ENCODE assay signal across 8 cellular contexts in the genomic region with DNA sequence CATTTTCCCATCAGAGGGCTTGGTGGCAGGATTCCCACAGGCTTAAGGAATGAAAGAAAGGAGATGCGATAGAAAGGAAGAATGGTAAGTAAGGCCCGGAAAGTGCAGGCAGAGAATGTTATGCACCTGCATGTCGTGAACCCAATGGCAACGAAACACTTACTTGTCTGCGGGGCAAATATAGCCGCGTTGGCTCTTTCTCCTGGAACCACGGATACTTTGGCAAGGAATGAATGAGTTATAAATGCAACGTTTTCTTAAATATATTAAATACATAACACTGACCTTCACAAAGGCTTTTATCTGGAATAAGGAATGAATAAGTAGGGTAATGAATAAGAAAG.
DNase-seq lines count a peak whose midpoint lies in the region; ATAC-seq and TF ChIP-seq lines count a peak whose summit lies in the region.

No MANE protein-coding gene starts in this region.

- no peak for ATAC-seq in naive thymus-derived CD4-positive, alpha-beta T cell
- ATAC-seq in GM18873 (IDR thresholded peaks at IDR 0.05; ENCODE audit: low FRiP score, unreplicated experiment) (no peak), GM19035 (IDR thresholded peaks at IDR 0.05; ENCODE audit: unreplicated experiment) (no peak), GM21825 (IDR thresholded peaks at IDR 0.05; ENCODE audit: unreplicated experiment) (no peak)

- DNase-seq in AG04450 (ENCODE audit: low read depth, low spot score), result no peak
- no peak for DNase-seq in choroid plexus epithelial cell (ENCODE audit: low read depth)
- DNase-seq in naive thymus-derived CD4-positive, alpha-beta T cell, result no peak
- no peak for DNase-seq in NCI-H2081 (lab: John Stamatoyannopoulos, UW)

- H3K4me3 Mint-ChIP-seq in IgD-negative memory B cell, result peak overlapping the region; percentile 64 to 93 (median 76)
- peak overlapping the region; percentile 70 to 82 (median 80) for H3K4me3 Mint-ChIP-seq in naive thymus-derived CD4-positive, alpha-beta T cell

- H3K27ac ChIP-seq in AG04450 (ENCODE audit: low read depth, low read length), result no peak overlapping the region
- H3K27ac ChIP-seq in naive thymus-derived CD4-positive, alpha-beta T cell (ENCODE audit: low read depth, low read length), result peak overlapping the region; percentile 39

- intact Hi-C loops in naive thymus-derived CD4-positive, alpha-beta T cell (cut with micrococcal nuclease), result loop anchor here (1.0 to 5.0 kb wide), 8 partner anchors 43 to 1048 kb away; partner anchors contain the start of gene SLC7A1 (in 1 of the 2)

- peaks cover 0 to 1% (median 0%) of the 10 kb centered on the region in 3 donors for H3K9me3 Mint-ChIP-seq in IgD-negative memory B cell
- H3K9me3 Mint-ChIP-seq in naive thymus-derived CD4-positive, alpha-beta T cell, result no peaks in the 10 kb centered on the region

- no peak for TF ChIP-seq CTCF in AG04450 (IDR thresholded peaks at IDR 0.05; ENCODE audit: low read depth, low read length)
- no peak for TF ChIP-seq CTCF in choroid plexus epithelial cell (conservative IDR thresholded peaks at IDR 0.05; ENCODE audit: low read depth, low read length)

- POLR2A ChIA-PET in AG04450 (lab: Yijun Ruan, JAX), result interaction anchor here (1.5 kb wide), 1 partner anchor 265 kb away, joined by 7 read pairs; the partner anchor contains the start of gene UBL3
- POLR2A ChIA-PET in naive thymus-derived CD4-positive, alpha-beta T cell (lab: Charles Lee), result interaction anchor here (0.5 to 6.8 kb wide), 8 partner anchors 179 to 431 kb away, joined by 3 to 51 read pairs (median 5); partner anchors contain the start of gene UBL3

- H3K27me3 Mint-ChIP-seq in IgD-negative memory B cell, result peaks cover 4% of the 10 kb centered on the region
- peaks cover 0 to 11% (median 0%) of the 10 kb centered on the region in 5 donors for H3K27me3 Mint-ChIP-seq in naive thymus-derived CD4-positive, alpha-beta T cell

- no peaks in the 10 kb centered on the region for H3K36me3 ChIP-seq in naive thymus-derived CD4-positive, alpha-beta T cell (ENCODE audit: control insufficient read depth in 2 of 3, insufficient read depth in 3 of 3, low read length in 3 of 3)

- peaks cover 5% of the 10 kb centered on the region for H3K27me3 ChIP-seq in AG04450 (ENCODE audit: control insufficient read depth, insufficient read depth, low read length)
- H3K27me3 ChIP-seq in naive thymus-derived CD4-positive, alpha-beta T cell (ENCODE audit: control insufficient read depth in 2 of 2, insufficient read depth in 2 of 2, low read length in 2 of 2), result no peaks in the 10 kb centered on the region

- H3K4me1 Mint-ChIP-seq in IgD-negative memory B cell, result peaks cover 12 to 26% (median 12%) of the 10 kb centered on the region in 3 donors
- H3K4me1 Mint-ChIP-seq in naive thymus-derived CD4-positive, alpha-beta T cell, result peaks cover 22 to 47% (median 40%) of the 10 kb centered on the region in 7 donors

- H3K9me3 ChIP-seq in AG04450 (ENCODE audit: control insufficient read depth, insufficient read depth, low read length), result no peaks in the 10 kb centered on the region
- no peaks in the 10 kb centered on the region for H3K9me3 ChIP-seq in naive thymus-derived CD4-positive, alpha-beta T cell (ENCODE audit: control insufficient read depth in 2 of 3, low read length in 3 of 3)

- H3K36me3 Mint-ChIP-seq in IgD-negative memory B cell, result no peaks in the 10 kb centered on the region
- no peaks in the 10 kb centered on the region for H3K36me3 Mint-ChIP-seq in naive thymus-derived CD4-positive, alpha-beta T cell

- peaks cover 14 to 22% of the 10 kb centered on the region in 2 donors for H3K4me1 ChIP-seq in naive thymus-derived CD4-positive, alpha-beta T cell (ENCODE audit: control insufficient read depth in 2 of 2, insufficient read depth in 2 of 2, low read length in 2 of 2)

- H3K27ac Mint-ChIP-seq in IgD-negative memory B cell, result peak overlapping the region in 1 of 3 donors; percentile 47
- H3K27ac Mint-ChIP-seq in naive thymus-derived CD4-positive, alpha-beta T cell, result peak overlapping the region in 6 of 9 donors; percentile 23 to 90 (median 74)

- CTCF ChIA-PET in AG04450 (lab: Charles Lee), result interaction anchor here (0.5 to 8.7 kb wide), 28 partner anchors 10 to 612 kb away, joined by 3 to 213 read pairs (median 4); partner anchors contain the start of gene UBL3
- CTCF ChIA-PET in naive thymus-derived CD4-positive, alpha-beta T cell (lab: Charles Lee), result interaction anchor here (0.5 to 8.9 kb wide), 22 partner anchors 9 to 607 kb away, joined by 3 to 206 read pairs (median 5); partner anchors contain the start of gene UBL3

- H3K4me3 ChIP-seq in AG04450 (ENCODE audit: low read depth, low read length) (peak overlapping the region; percentile 58), choroid plexus epithelial cell (ENCODE audit: low read depth, low read length) (peak overlapping the region; percentile 54)
- H3K4me3 ChIP-seq in naive thymus-derived CD4-positive, alpha-beta T cell (ENCODE audit: low read length), result peak overlapping the region; percentile 48
